Comparison of ENCODE assay signal across 24 cellular contexts in the genomic region with DNA sequence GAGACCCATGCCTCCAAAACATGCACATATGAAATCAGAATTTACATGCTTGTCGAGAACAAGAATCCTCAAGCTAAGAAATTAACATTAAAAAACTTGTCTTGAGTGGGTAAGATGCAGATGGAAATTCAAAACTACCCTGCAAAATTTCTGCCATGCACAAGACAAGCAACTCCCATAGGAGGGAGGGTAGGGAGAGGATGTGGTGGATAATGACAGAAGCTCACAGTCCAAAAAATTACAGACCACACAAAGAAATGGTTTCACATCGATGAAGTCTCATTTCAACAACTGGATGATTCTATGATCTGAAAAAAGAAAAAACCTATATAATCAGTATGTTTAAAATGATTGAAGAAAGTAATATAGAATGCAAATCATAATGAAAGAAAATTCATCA.
"Had no signal": no experiment of that assay in that cellular context is flagged by ENCODE, and none has a peak within 500 bp of the region (broad histone marks: within the 10 kb centered on the region; RNA-seq: fewer than 3 reads in every experiment).

No MANE protein-coding gene starts in this region.

- H3K4me1 Mint-ChIP-seq: activated naive CD4-positive, alpha-beta T cell treated with anti-CD3 and anti-CD28 coated beads, Interleukin-2, amount 10 ng/mL, durations not matched to agents 7 days and 5 days had no signal

- DNase-seq: activated CD4-positive, alpha-beta memory T cell treated with anti-CD3 and anti-CD28 coated beads for 36 hours; activated CD4-positive, alpha-beta T cell treated with anti-CD3 and anti-CD28 coated beads, Interleukin-2, amount 10 ng/mL, durations not matched to agents 7 days and 5 days; activated CD8-positive, alpha-beta memory T cell treated with anti-CD3 and anti-CD28 coated beads, Interleukin-2, amount 50 U/mL, for 4 hours; activated effector memory CD4-positive, alpha-beta T cell treated with Interleukin-2 at 50 U/mL for 16 hours; activated naive CD4-positive, alpha-beta T cell treated with anti-CD3 and anti-CD28 coated beads, Interleukin-2, amount 10 ng/mL, durations not matched to agents 7 days and 5 days; activated naive CD8-positive, alpha-beta T cell treated with anti-CD3 and anti-CD28 coated beads, Interleukin-2, amount 50 U/mL, for 24 hours; activated T-cell treated with anti-CD3 and anti-CD28 coated beads for 4 hours; activated T-cell treated with anti-CD3 and anti-CD28 coated beads, Interleukin-2, amount 50 U/mL, for 48 hours; anterior cingulate cortex; brain microvascular endothelial cell; central memory CD4-positive, alpha-beta T cell; MM.1S; NCI-H1105; NCI-H1417 treated with DMSO at 0.1 percent for 48 hours; NCI-H1694; NCI-H2029; NCI-H345; NCI-H524 treated with DMSO at 0.1 percent for 48 hours; SHP77; SJCRH30; T1000 had no signal

- H3K36me3 ChIP-seq: brain microvascular endothelial cell, SJCRH30 had no signal

- H3K27ac Mint-ChIP-seq: activated CD4-positive, alpha-beta memory T cell treated with anti-CD3 and anti-CD28 coated beads for 36 hours; activated CD4-positive, alpha-beta T cell treated with anti-CD3 and anti-CD28 coated beads, Interleukin-2, amount 10 ng/mL, durations not matched to agents 7 days and 5 days; activated naive CD4-positive, alpha-beta T cell treated with anti-CD3 and anti-CD28 coated beads, Interleukin-2, amount 10 ng/mL, durations not matched to agents 7 days and 5 days; activated naive CD8-positive, alpha-beta T cell; activated naive CD8-positive, alpha-beta T cell treated with anti-CD3 and anti-CD28 coated beads, Interleukin-2, amount 50 U/mL, for 24 hours had no signal

- H3K4me1 ChIP-seq: SJCRH30 had no signal

- H3K4me3 Mint-ChIP-seq: activated CD4-positive, alpha-beta memory T cell treated with anti-CD3 and anti-CD28 coated beads for 36 hours; activated CD4-positive, alpha-beta T cell treated with anti-CD3 and anti-CD28 coated beads, Interleukin-2, amount 10 ng/mL, durations not matched to agents 7 days and 5 days; activated naive CD4-positive, alpha-beta T cell treated with anti-CD3 and anti-CD28 coated beads, Interleukin-2, amount 10 ng/mL, durations not matched to agents 7 days and 5 days; activated naive CD8-positive, alpha-beta T cell; activated naive CD8-positive, alpha-beta T cell treated with anti-CD3 and anti-CD28 coated beads, Interleukin-2, amount 50 U/mL, for 24 hours had no signal

- H3K27ac ChIP-seq: brain microvascular endothelial cell, SJCRH30, SK-N-MC had no signal

- H3K27me3 Mint-ChIP-seq: activated CD4-positive, alpha-beta memory T cell treated with anti-CD3 and anti-CD28 coated beads for 36 hours; activated CD4-positive, alpha-beta T cell treated with anti-CD3 and anti-CD28 coated beads, Interleukin-2, amount 10 ng/mL, durations not matched to agents 7 days and 5 days; activated naive CD4-positive, alpha-beta T cell treated with anti-CD3 and anti-CD28 coated beads, Interleukin-2, amount 10 ng/mL, durations not matched to agents 7 days and 5 days; activated naive CD8-positive, alpha-beta T cell; activated naive CD8-positive, alpha-beta T cell treated with anti-CD3 and anti-CD28 coated beads, Interleukin-2, amount 50 U/mL, for 24 hours had no signal

- H3K4me3 ChIP-seq: SJCRH30, SK-N-MC had no signal

- H3K27me3 ChIP-seq: brain microvascular endothelial cell, SJCRH30 had no signal

- ATAC-seq: activated naive CD8-positive, alpha-beta T cell treated with anti-CD3 and anti-CD28 coated beads, Interleukin-2, amount 50 U/mL, for 24 hours; Panc1 had no signal
